In the genomic region with DNA sequence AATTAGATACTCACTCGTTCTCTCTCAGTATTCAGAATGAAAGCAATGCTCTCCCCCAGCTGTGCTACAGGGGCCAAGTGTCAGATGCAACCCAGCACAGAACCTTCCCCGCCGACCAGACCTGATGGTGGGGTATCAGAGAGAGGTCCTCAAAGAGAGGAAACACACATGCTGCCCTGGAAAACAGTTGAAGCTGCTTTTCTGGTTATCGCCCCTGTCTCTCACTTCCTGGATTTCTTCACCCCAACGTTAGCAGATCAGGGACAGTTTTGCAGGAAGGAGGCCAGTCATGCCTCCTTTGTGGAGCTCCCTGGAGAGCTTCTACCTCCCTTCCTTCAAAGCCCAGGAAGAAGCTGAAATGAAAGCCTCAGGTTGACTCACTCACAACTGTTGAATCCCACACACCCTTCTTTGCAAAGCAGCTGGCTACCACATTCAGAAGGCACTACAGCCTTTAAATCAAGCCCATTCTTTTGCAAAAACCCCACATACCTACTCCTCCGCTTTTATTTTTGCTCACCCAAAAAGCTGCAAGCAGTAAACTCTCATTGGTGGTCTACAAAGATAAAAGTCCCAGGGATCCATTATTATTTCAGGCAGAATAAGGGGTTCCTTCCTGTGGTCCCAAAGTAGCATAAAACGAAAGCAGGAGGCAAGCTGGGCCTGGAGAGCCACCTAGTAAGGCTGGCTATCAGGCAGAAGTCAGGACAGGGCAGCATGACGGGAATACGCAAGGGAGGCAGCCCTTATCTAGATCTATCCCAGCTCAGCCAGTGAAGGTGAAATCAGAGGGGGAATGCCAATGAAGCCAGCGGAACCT, we compare ENCODE assay signal across 12 cellular contexts. TPM values are rescaled to one million over a fixed set of nuclear protein-coding genes. Genes with fewer than 3 reads are reported as not detected.
DNase-seq lines count a peak whose midpoint lies in the region; FAIRE-seq and TF ChIP-seq lines count a peak whose summit lies in the region.
"Had no signal": no experiment of that assay in that cellular context is flagged by ENCODE, and none has a peak within 500 bp of the region (broad histone marks: within the 10 kb centered on the region; RNA-seq: fewer than 3 reads in every experiment).

No MANE protein-coding gene starts in this region.

- TF ChIP-seq POLR2A in GM12892 (IDR thresholded peaks at IDR 0.05; ENCODE audit: low read depth, low read length) (no peak; the same call in none of the 2 replicates), spleen (IDR thresholded peaks at IDR 0.05) (no peak)

- H2AK5ac ChIP-seq in H9 (ENCODE audit: insufficient read length, low read length), result no peak overlapping the region

- H3K4ac ChIP-seq in H9 (ENCODE audit: low read depth, low read length), result no peak overlapping the region

- peak overlapping the region; percentile 96 to 97 (median 97) for H3K27ac Mint-ChIP-seq in H9
- H3K27ac Mint-ChIP-seq: T-helper 17 cell had no signal

- H2BK12ac ChIP-seq in H9 (ENCODE audit: insufficient read length, low read depth, low read length), result no peak overlapping the region

- H3K4me1 Mint-ChIP-seq in H9, result peaks cover 93 to 98% of the 10 kb centered on the region in 2 experiments
- H3K4me1 Mint-ChIP-seq: T-helper 17 cell had no signal

- peak overlapping the region; percentile 54; the same call in 1 of the 2 replicates for H3K14ac ChIP-seq in H9 (ENCODE audit: insufficient read depth, low read length)

- H3K27ac ChIP-seq in H9 (ENCODE audit: insufficient read length, low read depth, low read length), result peak overlapping the region; percentile 63
- H3K27ac ChIP-seq in OCI-LY1 (ENCODE audit: low read depth, low read length, poor library complexity, severe bottlenecking), result peak overlapping the region; percentile 71
- no peak overlapping the region for H3K27ac ChIP-seq in coronary artery
- H3K27ac ChIP-seq in spleen, result peak overlapping the region in 3 of 8 donors; percentile 21 to 65 (median 59)

- no peak overlapping the region for H3K56ac ChIP-seq in H9 (ENCODE audit: insufficient read length, low read depth, low read length)

- no peak overlapping the region for H2BK20ac ChIP-seq in H9 (ENCODE audit: low read depth, low read length, poor library complexity, severe bottlenecking)

- no peaks in the 10 kb centered on the region for H3K9me2 ChIP-seq in OCI-LY1 (ENCODE audit: low read depth, low read length)

- H3K23ac ChIP-seq in H9 (ENCODE audit: insufficient read length, low read depth, low read length), result no peak overlapping the region

- no CpG with 5 or more reads among the region's 10 CpGs for WGBS in H9 (ENCODE audit: extremely low coverage, insufficient read length, low lambda C conversion rate)
- 56 to 66% (median 60%) methylated on average over 10 of the region's 10 CpGs for WGBS in spleen, 5 donors

- DNase-seq in GM12892 (ENCODE audit: insufficient read length) (no peak), H9 (peak; percentile 78), iPS-NIHi7 (ENCODE audit: extremely low spot score) (peak; percentile 61), coronary artery (ENCODE audit: low spot score) (no peak), foreskin fibroblast (no peak), hippocampal formation (lab: John Stamatoyannopoulos, UW) (no peak), spleen (no peak)
- DNase-seq: COR-L47, dermis blood vessel endothelial cell, T-helper 17 cell had no signal

- peaks cover 8% of the 10 kb centered on the region for H3K79me1 ChIP-seq in H9 (ENCODE audit: insufficient read depth, low read depth, low read length, poor library complexity, severe bottlenecking)

- H2BK120ac ChIP-seq in H9 (ENCODE audit: low read depth, low read length, poor library complexity, severe bottlenecking), result no peak overlapping the region

- H3K9me3 ChIP-seq in H9 (ENCODE audit: control insufficient read depth, low read depth, low read length) (no peaks in the 10 kb centered on the region), OCI-LY1 (ENCODE audit: low read length) (no peaks in the 10 kb centered on the region), spleen (peaks cover 0 to 13% (median 8%) of the 10 kb centered on the region in 8 donors)

- no peak overlapping the region for H3K18ac ChIP-seq in H9 (ENCODE audit: insufficient read length, low read depth, low read length)

- TF ChIP-seq CTCF in H9 (conservative IDR thresholded peaks at IDR 0.05), result no peak
- no peak for TF ChIP-seq CTCF in OCI-LY1 (IDR thresholded peaks at IDR 0.05; ENCODE audit: low read length)
- no peak for TF ChIP-seq CTCF in coronary artery (IDR thresholded peaks at IDR 0.05)
- no peak for TF ChIP-seq CTCF in foreskin fibroblast (IDR thresholded peaks at IDR 0.05; ENCODE audit: low read depth, low read length)
- no peak for TF ChIP-seq CTCF in spleen (IDR thresholded peaks at IDR 0.05 in 8 of 11, conservative IDR thresholded peaks at IDR 0.05 in 3 of 11)

- H3K4me3 Mint-ChIP-seq in H9, result peak overlapping the region; percentile 40 to 65
- H3K4me3 Mint-ChIP-seq: T-helper 17 cell had no signal

- H3K27me3 ChIP-seq in H9 (ENCODE audit: insufficient read depth, low read length), result no peaks in the 10 kb centered on the region
- no peaks in the 10 kb centered on the region; the same call in 1 of the 2 replicates for H3K27me3 ChIP-seq in OCI-LY1 (ENCODE audit: insufficient read depth, low read length)
- no peaks in the 10 kb centered on the region for H3K27me3 ChIP-seq in spleen (replicated peaks in 1 of 7)

- H2BK15ac ChIP-seq in H9 (ENCODE audit: low read depth, low read length), result no peak overlapping the region

- peaks cover 2 to 3% of the 10 kb centered on the region in 2 experiments; a peak in 3 of 5 replicates for H3K9me3 Mint-ChIP-seq in H9

- H4K20me1 ChIP-seq in H9 (ENCODE audit: control insufficient read depth, insufficient read depth, insufficient read length) (no peaks in the 10 kb centered on the region), OCI-LY1 (ENCODE audit: insufficient read depth, low read length) (no peaks in the 10 kb centered on the region)

- H3K4me2 ChIP-seq in H9 (ENCODE audit: insufficient read depth, insufficient read length, low read length), result peak overlapping the region; percentile 22
- peak overlapping the region; percentile 33 for H3K4me2 ChIP-seq in OCI-LY1 (ENCODE audit: low read length)

- H3K36me3 Mint-ChIP-seq in H9 (ENCODE audit: insufficient read depth in 1 of 3, low read depth in 3 of 3), result peaks cover 7 to 16% (median 14%) of the 10 kb centered on the region in 3 experiments; a peak in 5 of 7 replicates

- H3K36me3 ChIP-seq in OCI-LY1 (ENCODE audit: insufficient read depth, low read length) (no peaks in the 10 kb centered on the region; the same call in 1 of the 2 replicates), spleen (no peaks in the 10 kb centered on the region)

- intact Hi-C loops in spleen (cut with DNase I; ENCODE audit: low total_unique reads), result no loop called here

- H3K23me2 ChIP-seq in H9 (ENCODE audit: insufficient read length, low read depth, low read length, poor library complexity, severe bottlenecking), result no peaks in the 10 kb centered on the region

- no peak overlapping the region for H3T11ph ChIP-seq in H9 (ENCODE audit: low read length)

- no peak overlapping the region for H2AFZ ChIP-seq in H9 (ENCODE audit: low read length)
- no peak overlapping the region for H2AFZ ChIP-seq in OCI-LY1 (ENCODE audit: low read length)

- H2BK5ac ChIP-seq in H9 (ENCODE audit: insufficient read length, low read length), result peak overlapping the region; percentile 20

- no peak overlapping the region for H3K9ac ChIP-seq in H9 (ENCODE audit: extremely low read depth, insufficient read length, low read length)
- H3K9ac ChIP-seq in OCI-LY1 (ENCODE audit: low read length), result no peak overlapping the region; the same call in 1 of the 2 replicates

- no peaks in the 10 kb centered on the region for H3F3A ChIP-seq in OCI-LY1 (ENCODE audit: insufficient read depth, low read length)

- FAIRE-seq in GM12892 (lab: Jason Lieb, UNC), result peak; percentile 97
- FAIRE-seq: islet of Langerhans had no signal

- H3K79me2 ChIP-seq in H9 (ENCODE audit: insufficient read depth, low read length) (peaks cover 62% of the 10 kb centered on the region), OCI-LY1 (ENCODE audit: insufficient read depth, low read length) (no peaks in the 10 kb centered on the region)

- H3K4me1 ChIP-seq in H9 (ENCODE audit: insufficient read depth, low read length) (peaks cover 49% of the 10 kb centered on the region), OCI-LY1 (ENCODE audit: insufficient read depth, low read length, severe bottlenecking) (peaks cover 28% of the 10 kb centered on the region), spleen (peaks cover 0 to 21% (median 5%) of the 10 kb centered on the region in 6 donors)

- no peak overlapping the region for H4K8ac ChIP-seq in H9 (replicated peaks; ENCODE audit: insufficient read length, low read depth, low read length)

- no peak overlapping the region for H4K91ac ChIP-seq in H9 (ENCODE audit: insufficient read length, low read depth, low read length)

- H4K5ac ChIP-seq in H9 (ENCODE audit: insufficient read length, low read depth, low read length), result peak overlapping the region; percentile 18

- no peaks in the 10 kb centered on the region for H3K27me3 Mint-ChIP-seq in H9 (ENCODE audit: low read depth)

- peak overlapping the region; percentile 2 for H3K4me3 ChIP-seq in OCI-LY1 (ENCODE audit: low read depth, low read length, poor library complexity, severe bottlenecking)
- no peak overlapping the region for H3K4me3 ChIP-seq in coronary artery
- no peak overlapping the region for H3K4me3 ChIP-seq in foreskin fibroblast (ENCODE audit: low read depth in 1 of 2, low read length in 2 of 2)
- no peak overlapping the region for H3K4me3 ChIP-seq in spleen

RNA-seq across cellular contexts. Expression of gene LARGE1, which starts 23.3 kb away (rescaled TPM):
- polyA plus RNA-seq in GM12892 (2012; ENCODE audit: missing spikeins), result 14.4 TPM
- total RNA-seq in H9 (2021) (41.7 and 43.5 TPM in 2 replicates), spleen (10 to 100 TPM; 18.8 to 35.8 (median 33.5) TPM)
- 1 to 10 TPM; 1.9 to 4.2 (median 2.0) TPM for polyA plus RNA-seq in spleen

Comparison
In these comparisons a context has a peak if more than half of its experiments do, and no peak if none do; other contexts are left out.
1. DNase-seq: peak in H9 (single experiment) and iPS-NIHi7 (single experiment); none in GM12892 (single experiment), coronary artery (single experiment), foreskin fibroblast (0 of 2), hippocampal formation (0 of 2) and spleen (single experiment).
2. H3K27ac ChIP-seq: peak in H9 (single experiment) and OCI-LY1 (single experiment); none in coronary artery (0 of 2).